In the genomic region with DNA sequence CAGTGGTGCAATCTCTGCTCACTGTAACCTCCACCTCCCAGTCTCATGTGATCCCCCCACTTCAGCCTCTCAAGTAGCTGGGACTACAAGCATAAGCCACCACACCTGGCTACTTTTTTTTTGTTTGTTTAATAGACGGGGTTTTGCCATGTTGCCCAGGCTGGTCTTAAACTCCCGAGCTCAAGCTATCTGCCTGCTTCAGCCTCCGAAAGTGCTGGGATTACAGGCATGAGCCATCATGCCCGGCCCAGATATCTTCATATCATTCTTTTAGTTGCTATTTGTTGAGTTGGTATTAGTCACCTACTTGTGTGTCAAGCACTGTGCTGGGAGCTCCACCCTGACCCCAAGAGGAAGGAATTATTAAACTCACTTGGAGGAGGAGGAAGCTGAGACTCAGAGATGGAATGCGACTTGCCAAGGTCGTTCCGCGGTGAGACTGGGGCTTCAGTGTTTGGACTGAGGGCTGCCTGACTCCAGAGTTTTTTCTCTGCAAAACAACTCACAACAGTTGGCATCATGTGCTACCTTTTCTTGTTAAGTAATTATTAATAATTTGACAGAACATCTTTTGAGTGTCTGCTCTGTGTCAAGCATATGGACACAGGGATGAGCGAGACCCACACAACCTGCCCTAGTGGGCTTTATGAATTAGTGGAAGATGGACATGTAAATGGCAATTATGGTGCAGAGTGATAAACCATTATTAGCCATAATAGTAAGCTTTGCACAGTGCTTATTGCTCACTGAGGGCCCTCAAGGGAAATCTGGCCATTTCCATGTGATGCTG, we compare ENCODE assay signal across 9 cellular contexts.
DNase-seq lines count a peak whose midpoint lies in the region; ATAC-seq and TF ChIP-seq lines count a peak whose summit lies in the region.
"Had no signal": no experiment of that assay in that cellular context is flagged by ENCODE, and none has a peak within 500 bp of the region (broad histone marks: within the 10 kb centered on the region; RNA-seq: fewer than 3 reads in every experiment).

No MANE protein-coding gene starts in this region.

- peak; percentile 62 for ATAC-seq in Right ventricle myocardium inferior
- peak; percentile 89 for ATAC-seq in body of pancreas
- no peak for ATAC-seq in GM19397 (IDR thresholded peaks at IDR 0.05; ENCODE audit: unreplicated experiment)
- no peak for ATAC-seq in GM18520 (IDR thresholded peaks at IDR 0.05; ENCODE audit: unreplicated experiment)
- ATAC-seq in HG02938 (IDR thresholded peaks at IDR 0.05; ENCODE audit: unreplicated experiment) = no peak

- H3K4me1 ChIP-seq in body of pancreas = peaks cover 7% of the 10 kb centered on the region

- TF ChIP-seq POLR2A in body of pancreas (IDR thresholded peaks at IDR 0.05) = no peak

- intact Hi-C loops in Right ventricle myocardium inferior (cut with DNase I) (no loop called here), cardiac septum (cut with DNase I) (loop anchor here (5.0 kb wide), 2 partner anchors 133 to 137 kb away; a partner anchor contains a TSS), body of pancreas (cut with DNase I) (no loop called here)

- no peaks in the 10 kb centered on the region for H3K9me3 ChIP-seq in body of pancreas

- no peak overlapping the region for H3K27ac ChIP-seq in body of pancreas

- DNase-seq in Right ventricle myocardium inferior (ENCODE audit: missing footprints) (no peak), cardiac septum (ENCODE audit: low spot score) (no peak), body of pancreas (peak; percentile 42 to 72 (median 60)), kidney epithelial cell (ENCODE audit: low read depth) (peak; percentile 83), NCI-H1930 (lab: John Stamatoyannopoulos, UW) (no peak)
- DNase-seq: NCI-H1048 had no signal

- H3K27me3 ChIP-seq in body of pancreas = no peaks in the 10 kb centered on the region
- H3K27me3 ChIP-seq in kidney epithelial cell (ENCODE audit: control insufficient read depth, insufficient read depth, low read length) = peaks cover 5% of the 10 kb centered on the region

- TF ChIP-seq CTCF in body of pancreas (IDR thresholded peaks at IDR 0.05) (peak in 5 of 7 experiments; percentile 26 to 74 (median 51)), kidney epithelial cell (IDR thresholded peaks at IDR 0.05; ENCODE audit: insufficient read depth, low read length, poor library complexity, severe bottlenecking) (peak; percentile 51)

- H3K4me3 ChIP-seq in body of pancreas = no peak overlapping the region
- no peak overlapping the region for H3K4me3 ChIP-seq in kidney epithelial cell (ENCODE audit: low read depth, low read length)

- H3K36me3 ChIP-seq in body of pancreas (replicated peaks in 1 of 2; ENCODE audit: insufficient read depth in 1 of 2, low read depth in 2 of 2) (no peaks in the 10 kb centered on the region), kidney epithelial cell (ENCODE audit: control insufficient read depth, insufficient read depth, low read length) (no peaks in the 10 kb centered on the region)

- 15 to 21% methylated on average over 8 to 9 of the region's 9 CpGs for WGBS in body of pancreas, 2 donors

Comparison
In these comparisons a context has a peak if more than half of its experiments do, and no peak if none do; other contexts are left out.
1. ATAC-seq: peak in Right ventricle myocardium inferior (single experiment) and body of pancreas (single experiment); none in GM19397 (single experiment), GM18520 (single experiment) and HG02938 (single experiment).
2. DNase-seq: peak in body of pancreas (4 of 4) and kidney epithelial cell (single experiment); none in Right ventricle myocardium inferior (single experiment), cardiac septum (single experiment) and NCI-H1930 (0 of 2).